ENCODE assay signal across 1 cellular context in the genomic region with DNA sequence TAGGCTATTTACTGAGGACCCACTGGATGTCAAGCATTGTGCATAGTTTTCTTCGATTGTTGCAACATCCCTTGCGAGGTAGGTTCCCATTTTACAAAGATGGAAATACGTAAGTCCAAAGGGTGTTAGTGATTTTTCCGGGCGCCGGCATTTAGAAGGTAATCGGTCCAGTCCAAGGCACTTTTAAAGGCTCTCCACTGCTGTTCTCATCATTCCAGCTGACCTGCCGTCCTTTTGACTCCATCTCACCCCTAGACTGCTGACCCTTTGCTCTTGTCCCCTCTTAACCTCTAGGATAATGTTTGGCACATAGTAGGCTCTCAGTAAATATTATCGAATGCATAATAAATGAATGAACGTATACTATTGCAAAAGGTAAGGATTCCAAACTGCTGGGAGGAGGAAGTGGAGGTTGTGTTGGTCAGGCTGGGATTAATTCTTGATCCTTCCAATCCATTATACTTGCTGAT.
TF ChIP-seq lines count a peak whose summit lies in the region.

No MANE protein-coding gene starts in this region.

TF ChIP-seq in H1, 55 proteins besides CTCF, POLR2A, EP300 and RAD21:
- TF ChIP-seq HDAC2 (IDR thresholded peaks at IDR 0.05; ENCODE audit: borderline replicate concordance in 1 of 2, low read depth in 2 of 2, low read length in 2 of 2), result no peak
- peak; percentile 23; the same call in 1 of the 2 replicates for TF ChIP-seq CEBPB (IDR thresholded peaks at IDR 0.05; ENCODE audit: low read depth, low read length)
- TF ChIP-seq SP1 (IDR thresholded peaks at IDR 0.05; ENCODE audit: low read depth, low read length), result no peak
- no peak for TF ChIP-seq EZH2 (IDR thresholded peaks at IDR 0.05; ENCODE audit: low read depth, low read length, severe bottlenecking)
